In the genomic region with DNA sequence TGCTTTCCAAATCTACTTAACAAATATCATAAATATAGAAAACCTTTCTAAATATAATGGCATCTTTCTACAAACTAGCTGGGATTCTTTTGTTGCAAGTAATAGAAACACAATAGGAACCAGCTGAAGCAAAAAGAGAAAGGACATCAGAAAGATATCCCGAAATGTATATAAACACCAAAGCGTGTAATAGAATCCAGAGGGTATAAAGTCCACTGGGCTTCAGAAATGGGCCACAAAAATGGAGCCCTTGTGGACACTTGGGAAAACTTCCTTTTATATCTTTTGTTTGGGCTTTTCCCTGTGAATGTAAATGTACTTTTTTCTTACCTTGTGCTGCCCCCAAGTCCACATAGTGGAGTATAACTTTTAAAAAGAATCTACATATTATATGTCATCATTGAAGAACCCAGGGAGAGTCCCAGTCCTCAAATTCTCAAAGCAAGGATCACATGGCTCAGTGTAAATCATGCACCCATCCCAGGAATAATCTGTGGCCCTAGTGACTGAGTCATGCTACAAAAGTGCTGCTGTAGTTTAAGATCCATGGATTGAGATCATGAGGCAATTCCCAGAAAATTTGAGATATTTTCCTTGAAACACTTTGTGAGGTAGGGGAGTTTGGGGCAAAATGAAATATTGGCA, we compare ENCODE assay signal across 19 cellular contexts.
DNase-seq lines count a peak whose midpoint lies in the region; TF ChIP-seq lines count a peak whose summit lies in the region.
"Had no signal": no experiment of that assay in that cellular context is flagged by ENCODE, and none has a peak within 500 bp of the region (broad histone marks: within the 10 kb centered on the region; RNA-seq: fewer than 3 reads in every experiment).

No MANE protein-coding gene starts in this region.

- TF ChIP-seq CTCF in BJ (IDR thresholded peaks at IDR 0.05; ENCODE audit: insufficient read depth, low read depth, low read length) (no peak), epithelial cell of proximal tubule (conservative IDR thresholded peaks at IDR 0.05; ENCODE audit: low read depth, low read length) (no peak), CD14-positive monocyte (IDR thresholded peaks at IDR 0.05) (no peak), colonic mucosa (IDR thresholded peaks at IDR 0.05) (no peak)

- H3K9me3 ChIP-seq in colonic mucosa = no peaks in the 10 kb centered on the region
- H3K9me3 ChIP-seq: ascending aorta, neutrophil, SJCRH30, vagina had no signal

- no peaks in the 10 kb centered on the region for H3K4me1 ChIP-seq in colonic mucosa
- H3K4me1 ChIP-seq: ascending aorta, SJCRH30, vagina had no signal

- H3K27me3 ChIP-seq in BJ (ENCODE audit: control insufficient read depth, insufficient read depth, low read length) = no peaks in the 10 kb centered on the region
- H3K27me3 ChIP-seq in colonic mucosa = no peaks in the 10 kb centered on the region
- H3K27me3 ChIP-seq: ascending aorta, neutrophil, SJCRH30, vagina had no signal

- H3K27ac Mint-ChIP-seq in CD14-positive monocyte = no peak overlapping the region
- H3K27ac Mint-ChIP-seq: T-helper 2 cell treated with Interferon-gamma antibody and Interleukin-4, amounts not matched to agents 5 μg/mL and 100 μg/mL, for 36 hours had no signal

- no peak overlapping the region for H3K27ac ChIP-seq in colonic mucosa
- H3K27ac ChIP-seq: ascending aorta, neutrophil, SJCRH30, vagina had no signal

- H3K9me3 Mint-ChIP-seq in CD14-positive monocyte = peaks cover 0 to 10% (median 7%) of the 10 kb centered on the region in 7 donors
- H3K9me3 Mint-ChIP-seq: T-helper 2 cell treated with Interferon-gamma antibody and Interleukin-4, amounts not matched to agents 5 μg/mL and 100 μg/mL, for 36 hours had no signal

- CTCF ChIA-PET in BJ (lab: Yijun Ruan, JAX) = interaction anchor here (0.6 to 1.4 kb wide), 2 partner anchors 11 to 21 kb away, joined by 3 to 4 read pairs; no protein-coding TSS in a partner anchor

- no peak overlapping the region for H3K9ac ChIP-seq in colonic mucosa (ENCODE audit: low read depth in 2 of 2, low read length in 2 of 2)

- H3K4me3 ChIP-seq in BJ (ENCODE audit: low read depth, low read length) (no peak overlapping the region), epithelial cell of proximal tubule (ENCODE audit: low read depth, low read length) (no peak overlapping the region), colonic mucosa (no peak overlapping the region)
- H3K4me3 ChIP-seq: ascending aorta, SJCRH30, vagina had no signal

- POLR2A ChIA-PET in BJ (lab: Charles Lee) = no interaction called here

- no peak overlapping the region for H3K4me3 Mint-ChIP-seq in CD14-positive monocyte
- H3K4me3 Mint-ChIP-seq: T-helper 2 cell treated with Interferon-gamma antibody and Interleukin-4, amounts not matched to agents 5 μg/mL and 100 μg/mL, for 36 hours had no signal

- intact Hi-C loops in CD14-positive monocyte (cut with micrococcal nuclease) = no loop called here
- intact Hi-C loops in colonic mucosa (cut with DNase I) = no loop called here

- H3K4me1 Mint-ChIP-seq in CD14-positive monocyte = no peaks in the 10 kb centered on the region

- H3K27me3 Mint-ChIP-seq in CD14-positive monocyte (ENCODE audit: low read depth in 3 of 3) = no peaks in the 10 kb centered on the region

- no peaks in the 10 kb centered on the region for H3K36me3 Mint-ChIP-seq in CD14-positive monocyte

- DNase-seq in BJ (ENCODE audit: low read depth) (peak; percentile 23), LHCN-M2 (ENCODE audit: low read depth) (peak; percentile 25), epithelial cell of proximal tubule (ENCODE audit: low read depth) (peak; percentile 13), myocyte (ENCODE audit: low read depth) (peak; percentile 5), CD14-positive monocyte (ENCODE audit: low spot score) (no peak), HPDE6-E6E7 (ENCODE audit: extremely low spot score) (no peak), colonic mucosa (no peak), SK-N-DZ (ENCODE audit: low spot score) (no peak)
- DNase-seq: activated effector memory CD4-positive, alpha-beta T cell treated with Interleukin-2 at 50 U/mL for 16 hours; cortex of kidney; hippocampal formation; NCI-H2081; NCI-H524; SJCRH30; stimulated activated CD4-positive, alpha-beta T cell treated with anti-CD3 and anti-CD28 coated beads, Interleukin-1b, Interleukin-23, amount 100 ng/mL, for 48 hours had no signal

- H3K36me3 ChIP-seq in BJ (ENCODE audit: control insufficient read depth, insufficient read depth, low read length) (no peaks in the 10 kb centered on the region), colonic mucosa (no peaks in the 10 kb centered on the region)
- H3K36me3 ChIP-seq: ascending aorta, neutrophil, SJCRH30, vagina had no signal

Comparison
In these comparisons a context has a peak if more than half of its experiments do, and no peak if none do; other contexts are left out.
1. DNase-seq: peak in BJ (single experiment), LHCN-M2 (single experiment), epithelial cell of proximal tubule (single experiment) and myocyte (single experiment); none in CD14-positive monocyte (single experiment), HPDE6-E6E7 (single experiment), colonic mucosa (single experiment) and SK-N-DZ (single experiment).